18 cellular contexts compared by ENCODE assay signal in genomic region chrX:54166915-54167314, GRCh38. TPM values are rescaled to one million over a fixed set of nuclear protein-coding genes. Genes with fewer than 3 reads are reported as not detected.
DNase-seq lines count a peak whose midpoint lies in the region; ATAC-seq and TF ChIP-seq lines count a peak whose summit lies in the region.
"Had no signal": no experiment of that assay in that cellular context is flagged by ENCODE, and none has a peak within 500 bp of the region (broad histone marks: within the 10 kb centered on the region; RNA-seq: fewer than 3 reads in every experiment).

No MANE protein-coding gene starts in this region.

- CTCF ChIA-PET in SK-N-SH (lab: Yijun Ruan, JAX) (no interaction called here), HEK293T (lab: Yijun Ruan, JAX) (no interaction called here)

- DNase-seq in SHP77 (lab: John Stamatoyannopoulos, UW) (peak; percentile 4 to 24), SHP77 treated with DMSO at 0.1 percent for 48 hours (lab: John Stamatoyannopoulos, UW) (no peak), SK-N-SH (no peak), fibroblast of gingiva (ENCODE audit: low read depth) (peak; percentile 24), HEK293T (ENCODE audit: extremely low spot score) (no peak), upper lobe of left lung (no peak)
- DNase-seq: Caco-2; CD4-positive, alpha-beta T cell; GF-D8; GOT3; IMR-90; NCI-H1436 treated with DMSO at 0.1 percent for 48 hours; NCI-H2029; NCI-H510A treated with DMSO at 0.1 percent for 48 hours had no signal

- H3K27ac Mint-ChIP-seq in stimulated activated memory B cell treated with anti-CD40 and anti-IgM and Interleukin-4, amounts not matched to agents 10 μg/mL and 1 μg/mL and 100 μg/mL, for 72 hours = no peak overlapping the region
- H3K27ac Mint-ChIP-seq: CD4-positive, alpha-beta T cell had no signal

- H3K4me1 ChIP-seq in SK-N-SH (ENCODE audit: control insufficient read depth in 1 of 2, insufficient read depth in 2 of 2, low read depth in 1 of 2, low read length in 1 of 2) = no peaks in the 10 kb centered on the region
- no peaks in the 10 kb centered on the region for H3K4me1 ChIP-seq in upper lobe of left lung
- H3K4me1 ChIP-seq: Caco-2 had no signal

- H2AFZ ChIP-seq in SK-N-SH (ENCODE audit: low read depth) = no peak overlapping the region

- no peak for TF ChIP-seq POLR2A in upper lobe of left lung (IDR thresholded peaks at IDR 0.05)

- no peaks in the 10 kb centered on the region for H3K36me3 Mint-ChIP-seq in stimulated activated memory B cell treated with anti-CD40 and anti-IgM and Interleukin-4, amounts not matched to agents 10 μg/mL and 1 μg/mL and 100 μg/mL, for 72 hours

- H3K4me3 Mint-ChIP-seq in stimulated activated memory B cell treated with anti-CD40 and anti-IgM and Interleukin-4, amounts not matched to agents 10 μg/mL and 1 μg/mL and 100 μg/mL, for 72 hours = no peak overlapping the region
- H3K4me3 Mint-ChIP-seq: CD4-positive, alpha-beta T cell had no signal

- H3K79me2 ChIP-seq in SK-N-SH (ENCODE audit: insufficient read depth) = 0 out of 2 replicates have a peak, but pooled peaks cover under 1% of the 10 kb centered on the region

- ATAC-seq in stimulated activated memory B cell treated with anti-CD40 and anti-IgM and Interleukin-4, amounts not matched to agents 10 μg/mL and 1 μg/mL and 100 μg/mL, for 72 hours = no peak
- ATAC-seq in HG03045 (IDR thresholded peaks at IDR 0.05; ENCODE audit: unreplicated experiment) (no peak), upper lobe of left lung (ENCODE audit: low FRiP score in 2 of 2) (no peak)
- ATAC-seq: Panc1 had no signal

- H3K9me3 ChIP-seq in SK-N-SH (no peaks in the 10 kb centered on the region), upper lobe of left lung (no peaks in the 10 kb centered on the region)
- H3K9me3 ChIP-seq: Caco-2 had no signal

- POLR2A ChIA-PET in SK-N-SH (lab: Yijun Ruan, JAX) (no interaction called here), HEK293T (lab: Yijun Ruan, JAX) (no interaction called here)

- no peaks in the 10 kb centered on the region for H4K20me1 ChIP-seq in SK-N-SH (ENCODE audit: insufficient read depth)

- H3K4me1 Mint-ChIP-seq in stimulated activated memory B cell treated with anti-CD40 and anti-IgM and Interleukin-4, amounts not matched to agents 10 μg/mL and 1 μg/mL and 100 μg/mL, for 72 hours = no peaks in the 10 kb centered on the region

- no peak overlapping the region for H3K9ac ChIP-seq in SK-N-SH

- no peaks in the 10 kb centered on the region for H3F3A ChIP-seq in SK-N-SH (replicated peaks; ENCODE audit: insufficient read depth)

- H3K27me3 ChIP-seq in SK-N-SH (ENCODE audit: insufficient read depth) (no peaks in the 10 kb centered on the region), upper lobe of left lung (no peaks in the 10 kb centered on the region)

- H3K27ac ChIP-seq in SK-N-SH (ENCODE audit: low read depth in 2 of 2, low read length in 1 of 2) = no peak overlapping the region; a peak in 1 of 4 replicates
- H3K27ac ChIP-seq in upper lobe of left lung = no peak overlapping the region
- H3K27ac ChIP-seq: HL-60 had no signal

- WGBS in SK-N-SH (ENCODE audit: low lambda C conversion rate) = 9% methylated on average over 4 of the region's 4 CpGs
- WGBS in upper lobe of left lung, 2 donors = 57 to 67% methylated on average over 4 of the region's 4 CpGs

- H3K4me3 ChIP-seq in SK-N-SH (ENCODE audit: low read depth in 2 of 2, low read length in 1 of 2) (no peak overlapping the region), upper lobe of left lung (no peak overlapping the region)

- H3K4me2 ChIP-seq in SK-N-SH = no peak overlapping the region

- no peaks in the 10 kb centered on the region for H3K9me3 Mint-ChIP-seq in stimulated activated memory B cell treated with anti-CD40 and anti-IgM and Interleukin-4, amounts not matched to agents 10 μg/mL and 1 μg/mL and 100 μg/mL, for 72 hours
- H3K9me3 Mint-ChIP-seq: CD4-positive, alpha-beta T cell had no signal

- TF ChIP-seq EP300 in SK-N-SH (IDR thresholded peaks at IDR 0.05; ENCODE audit: borderline replicate concordance in 1 of 2, low read depth in 1 of 2, low read length in 1 of 2) (no peak), upper lobe of left lung (IDR thresholded peaks at IDR 0.05) (no peak)

- H3K27me3 Mint-ChIP-seq in stimulated activated memory B cell treated with anti-CD40 and anti-IgM and Interleukin-4, amounts not matched to agents 10 μg/mL and 1 μg/mL and 100 μg/mL, for 72 hours = no peaks in the 10 kb centered on the region
- H3K27me3 Mint-ChIP-seq: CD4-positive, alpha-beta T cell had no signal

- no peaks in the 10 kb centered on the region for H3K36me3 ChIP-seq in SK-N-SH (replicated peaks in 1 of 2; ENCODE audit: control insufficient read depth in 1 of 2, insufficient read depth in 2 of 2, low read length in 1 of 2)
- H3K36me3 ChIP-seq in upper lobe of left lung = no peaks in the 10 kb centered on the region

- TF ChIP-seq CTCF in SK-N-SH (IDR thresholded peaks at IDR 0.05) (no peak), upper lobe of left lung (IDR thresholded peaks at IDR 0.05) (no peak)

- no peaks in the 10 kb centered on the region for H3K9me2 ChIP-seq in SK-N-SH

- TF ChIP-seq RAD21 in SK-N-SH (IDR thresholded peaks at IDR 0.05; ENCODE audit: low read length) = no peak

TF ChIP-seq in SK-N-SH, 30 proteins besides CTCF, POLR2A, EP300 and RAD21:
- no peak for TF ChIP-seq RXRA (IDR thresholded peaks at IDR 0.05; ENCODE audit: borderline replicate concordance, low read depth)
- TF ChIP-seq TCF12 (IDR thresholded peaks at IDR 0.05) = 0 out of 2 replicates have a peak, but pooled peaks have one; percentile 25
- TF ChIP-seq NRF1 (IDR thresholded peaks at IDR 0.05; ENCODE audit: low read depth, low read length) = no peak
- TF ChIP-seq GATA2 (CRISPR knock-in tag; IDR thresholded peaks at IDR 0.05) = no peak

TF ChIP-seq in HEK293T, 16 proteins besides CTCF, POLR2A, EP300 and RAD21:
- TF ChIP-seq LEF1 (IDR thresholded peaks at IDR 0.05; ENCODE audit: borderline replicate concordance) (no peak), FOXM1 (IDR thresholded peaks at IDR 0.05; ENCODE audit: borderline replicate concordance) (no peak), SUZ12 (IDR thresholded peaks at IDR 0.05) (no peak), ELF4 (IDR thresholded peaks at IDR 0.05) (no peak), FOXK2 (IDR thresholded peaks at IDR 0.05) (no peak), NFRKB (IDR thresholded peaks at IDR 0.05) (no peak), FOXA1 (IDR thresholded peaks at IDR 0.05) (no peak), CTBP1 (IDR thresholded peaks at IDR 0.05; ENCODE audit: borderline replicate concordance) (no peak), SP1 (IDR thresholded peaks at IDR 0.05) (no peak), HDGF (IDR thresholded peaks at IDR 0.05; ENCODE audit: borderline replicate concordance) (no peak), TARDBP (IDR thresholded peaks at IDR 0.05) (no peak), L3MBTL2 (conservative IDR thresholded peaks at IDR 0.05) (no peak), PKNOX1 (IDR thresholded peaks at IDR 0.05) (no peak), ARNT (IDR thresholded peaks at IDR 0.05) (no peak), ZNF384 (IDR thresholded peaks at IDR 0.05) (no peak), BHLHE40 (IDR thresholded peaks at IDR 0.05; ENCODE audit: borderline replicate concordance) (no peak)
TF ChIP-seq in HEK293T: peak in this region for 0.

RNA-seq across cellular contexts. Expression of gene FAM120C, which starts 16.1 kb away (rescaled TPM):
- polyA plus RNA-seq in SK-N-SH (2012; rRNA removed) = 5.8 and 6.0 TPM in 2 replicates
- polyA plus RNA-seq in SK-N-SH (2012; cell fraction: cytosol; rRNA removed) = 3.3 and 4.2 TPM in 2 replicates
- polyA plus RNA-seq in SK-N-SH (2012; cell fraction: nucleus; rRNA removed) = 13.6 and 18.2 TPM in 2 replicates
- 10 to 100 TPM in 5 of 6 donors, 1 to 10 TPM in 1; 6.1 to 17.8 (median 12.1) TPM for total RNA-seq in upper lobe of left lung

Comparison
In these comparisons a context has a peak if more than half of its experiments do, and no peak if none do; other contexts are left out.
1. DNase-seq: peak in SHP77 (2 of 2) and fibroblast of gingiva (single experiment); none in SHP77 treated with DMSO at 0.1 percent for 48 hours (single experiment), SK-N-SH (single experiment), HEK293T (single experiment) and upper lobe of left lung (0 of 2).